In genomic region chr17:81511800-81512559, GRCh38 we compare ENCODE assay signal across 8 cellular contexts. TPM values are rescaled to one million over a fixed set of nuclear protein-coding genes. Genes with fewer than 3 reads are reported as not detected.
DNase-seq lines count a peak whose midpoint lies in the region; ATAC-seq and TF ChIP-seq lines count a peak whose summit lies in the region.

No MANE protein-coding gene starts in this region.

- H3K9me2 ChIP-seq in SU-DHL-6 (replicated peaks; ENCODE audit: insufficient read depth, low read length) = no peaks in the 10 kb centered on the region

- H3K4me2 ChIP-seq in SU-DHL-6 (ENCODE audit: low read depth, low read length, poor library complexity, severe bottlenecking) = peak overlapping the region; percentile 74

- H3K27me3 ChIP-seq in SU-DHL-6 (ENCODE audit: low read length) (no peaks in the 10 kb centered on the region), colonic mucosa (no peaks in the 10 kb centered on the region), mononuclear cell (ENCODE audit: insufficient read depth, low read length) (no peaks in the 10 kb centered on the region), tibial nerve (no peaks in the 10 kb centered on the region)

- DNase-seq in activated T-cell treated with anti-CD3 and anti-CD28 coated beads, Interleukin-2, amount 50 U/mL, for 1 hour = peak; percentile 62
- DNase-seq in activated T-cell treated with anti-CD3 and anti-CD28 coated beads for 4 hours = no peak
- DNase-seq in colonic mucosa = peak; percentile 54
- DNase-seq in tibial nerve (ENCODE audit: low spot score in 2 of 2) = no peak
- no peak for DNase-seq in NCI-H774 (lab: John Stamatoyannopoulos, UW)

- no peak for TF ChIP-seq EP300 in tibial nerve (IDR thresholded peaks at IDR 0.05)

- intact Hi-C loops in colonic mucosa (cut with DNase I) = no loop called here

- H3K36me3 ChIP-seq in SU-DHL-6 (ENCODE audit: low read length) (peaks cover 31% of the 10 kb centered on the region), colonic mucosa (peaks cover 16% of the 10 kb centered on the region), tibial nerve (peaks cover 0 to 48% (median 17%) of the 10 kb centered on the region in 3 donors)

- H4K20me1 ChIP-seq in SU-DHL-6 (ENCODE audit: low read depth, low read length) = peaks cover 26% of the 10 kb centered on the region

- TF ChIP-seq CTCF in SU-DHL-6 (IDR thresholded peaks at IDR 0.05; ENCODE audit: insufficient read depth, low read length, poor library complexity, severe bottlenecking) = no peak
- no peak for TF ChIP-seq CTCF in colonic mucosa (IDR thresholded peaks at IDR 0.05)
- TF ChIP-seq CTCF in tibial nerve (IDR thresholded peaks at IDR 0.05) = no peak

- H3F3A ChIP-seq in SU-DHL-6 (ENCODE audit: insufficient read depth) = peaks cover 84% of the 10 kb centered on the region

- peaks cover 24% of the 10 kb centered on the region for H3K79me2 ChIP-seq in SU-DHL-6 (ENCODE audit: insufficient read depth, low read length)

- 0% methylated on average over 31 to 41 of the region's 62 CpGs for WGBS in tibial nerve, 2 donors

- H3K9me3 ChIP-seq in SU-DHL-6 (ENCODE audit: insufficient read depth, low read length) (no peaks in the 10 kb centered on the region), colonic mucosa (no peaks in the 10 kb centered on the region), mononuclear cell (ENCODE audit: low read depth, low read length) (no peaks in the 10 kb centered on the region), tibial nerve (no peaks in the 10 kb centered on the region)

- H3K27ac ChIP-seq in SU-DHL-6 (ENCODE audit: low read depth, low read length) (peak overlapping the region; percentile 82), colonic mucosa (peak overlapping the region; percentile 93), tibial nerve (peak overlapping the region; percentile 91 to 100 (median 95))

- H3K9ac ChIP-seq in SU-DHL-6 (ENCODE audit: low read length) (peak overlapping the region; percentile 94), colonic mucosa (ENCODE audit: low read depth in 2 of 2, low read length in 2 of 2) (peak overlapping the region; percentile 98)

- no peak for TF ChIP-seq POLR2A in tibial nerve (IDR thresholded peaks at IDR 0.05)

- H3K4me1 ChIP-seq in colonic mucosa = peaks cover 11% of the 10 kb centered on the region
- H3K4me1 ChIP-seq in mononuclear cell (ENCODE audit: insufficient read depth, low read length) = peaks cover 63% of the 10 kb centered on the region
- peaks cover 0 to 42% (median 31%) of the 10 kb centered on the region in 4 donors for H3K4me1 ChIP-seq in tibial nerve

- H3K4me3 ChIP-seq in SU-DHL-6 (ENCODE audit: insufficient read depth, low read length, poor library complexity, severe bottlenecking) (peak overlapping the region; percentile 93), colonic mucosa (peak overlapping the region; percentile 72), mononuclear cell (ENCODE audit: low read length) (peak overlapping the region; percentile 77), tibial nerve (peak overlapping the region; percentile 90 to 96 (median 95))

- no peak overlapping the region for H2AFZ ChIP-seq in SU-DHL-6 (ENCODE audit: low read depth, low read length, severe bottlenecking)

- ATAC-seq in GM19463 (IDR thresholded peaks at IDR 0.05; ENCODE audit: unreplicated experiment) = no peak

RNA-seq across cellular contexts. Expression of gene ACTG1, which starts 0.6 kb away (rescaled TPM):
- total RNA-seq in colonic mucosa = 1,000 to 10,000 TPM; 4,489 to 4,790 TPM
- 2,327 TPM for total RNA-seq in mononuclear cell
- 1,000 to 10,000 TPM; 2,372 to 2,875 (median 2,670) TPM for total RNA-seq in tibial nerve

RNA-seq across cellular contexts. Expression of gene FSCN2, which starts 16.2 kb away (rescaled TPM):
- 1 to 10 TPM; 1.0 to 2.2 TPM for total RNA-seq in colonic mucosa
- 0.52 TPM for total RNA-seq in mononuclear cell
- 1 to 10 TPM in 3 of 4 donors, under 1 TPM in 1; 0.42 to 4.4 (median 3.7) TPM for total RNA-seq in tibial nerve

RNA-seq across cellular contexts. Expression of gene FAAP100, which starts 40.2 kb away (rescaled TPM):
- total RNA-seq in colonic mucosa (10 to 100 TPM; 16.5 to 34.3 TPM), mononuclear cell (13.5 TPM), tibial nerve (10 to 100 TPM; 20.1 to 41.7 (median 26.7) TPM)

Comparison
In these comparisons a context has a peak if more than half of its experiments do, and no peak if none do; other contexts are left out.
1. DNase-seq: peak in activated T-cell treated with anti-CD3 and anti-CD28 coated beads, Interleukin-2, amount 50 U/mL, for 1 hour (single experiment) and colonic mucosa (single experiment); none in activated T-cell treated with anti-CD3 and anti-CD28 coated beads for 4 hours (single experiment), tibial nerve (0 of 2) and NCI-H774 (single experiment).
2. Peak in every context shown above with its lines, with median percentiles within 50 percentile points of each other: H3K27ac ChIP-seq and H3K4me3 ChIP-seq.